Comparison of ENCODE assay signal across 10 cellular contexts in genomic region chr20:43681991-43682410, GRCh38. TPM values are rescaled to one million over a fixed set of nuclear protein-coding genes. Genes with fewer than 3 reads are reported as not detected.
DNase-seq lines count a peak whose midpoint lies in the region; ATAC-seq and TF ChIP-seq lines count a peak whose summit lies in the region.
"Had no signal": no experiment of that assay in that cellular context is flagged by ENCODE, and none has a peak within 500 bp of the region (broad histone marks: within the 10 kb centered on the region; RNA-seq: fewer than 3 reads in every experiment).

No MANE protein-coding gene starts in this region.

- H3K4me1 Mint-ChIP-seq in effector memory CD8-positive, alpha-beta T cell (ENCODE audit: low read depth in 2 of 2) = no peaks in the 10 kb centered on the region

- H3K36me3 ChIP-seq in breast epithelium (no peaks in the 10 kb centered on the region), mammary epithelial cell (ENCODE audit: insufficient read depth, low read length) (peaks cover 1% of the 10 kb centered on the region)

- no peaks in the 10 kb centered on the region for H3K27me3 ChIP-seq in breast epithelium
- no peaks in the 10 kb centered on the region for H3K27me3 ChIP-seq in mammary epithelial cell (ENCODE audit: insufficient read depth, low read length)

- no peaks in the 10 kb centered on the region for H3K9me3 Mint-ChIP-seq in effector memory CD8-positive, alpha-beta T cell

- no peaks in the 10 kb centered on the region for H3K27me3 Mint-ChIP-seq in effector memory CD8-positive, alpha-beta T cell

- dilution Hi-C loops in mammary epithelial cell (cut with HindIII; ENCODE audit: low sequenced_read_pairs) = no loop called here

- no peak overlapping the region for H3K4me2 ChIP-seq in mammary epithelial cell (ENCODE audit: insufficient read depth, low read depth, low read length)

- peak; percentile 91 for ATAC-seq in GM18498 (IDR thresholded peaks at IDR 0.05; ENCODE audit: unreplicated experiment)
- peak; percentile 93 for ATAC-seq in GM21390 (IDR thresholded peaks at IDR 0.05; ENCODE audit: unreplicated experiment)
- peak; percentile 90 for ATAC-seq in HG03457 (IDR thresholded peaks at IDR 0.05; ENCODE audit: unreplicated experiment)
- peak; percentile 76 for ATAC-seq in effector memory CD8-positive, alpha-beta T cell (replicated peaks)

- H3K4me3 Mint-ChIP-seq in effector memory CD8-positive, alpha-beta T cell = no peak overlapping the region

- intact Hi-C loops in breast epithelium (cut with DNase I; ENCODE audit: low total_unique reads) (no loop called here), mammary epithelial cell (cut with micrococcal nuclease) (no loop called here)

- CTCF ChIA-PET in mammary epithelial cell (lab: Charles Lee; ENCODE audit: low non-redundant PET) = no interaction called here

- no peaks in the 10 kb centered on the region for H4K20me1 ChIP-seq in mammary epithelial cell (ENCODE audit: insufficient read depth, low read length)

- in situ Hi-C loops in mammary epithelial cell (cut with MboI; ENCODE audit: low sequenced_read_pairs in 2 of 2) = no loop called here

- H3K27ac Mint-ChIP-seq in effector memory CD8-positive, alpha-beta T cell = no peak overlapping the region

- no peaks in the 10 kb centered on the region for H3K9me3 ChIP-seq in breast epithelium
- no peaks in the 10 kb centered on the region for H3K9me3 ChIP-seq in mammary epithelial cell (replicated peaks; ENCODE audit: insufficient read depth, low read length)

- H3K4me1 ChIP-seq in breast epithelium (no peaks in the 10 kb centered on the region), mammary epithelial cell (ENCODE audit: insufficient read depth, low read length) (no peaks in the 10 kb centered on the region)

- 88% methylated on average over 2 of the region's 2 CpGs for WGBS in mammary epithelial cell (ENCODE audit: low coverage, missing lambda C conversion rate)

- no peak overlapping the region for H3K9ac ChIP-seq in mammary epithelial cell (ENCODE audit: insufficient read depth, low read length)

- no peak for DNase-seq in effector memory CD8-positive, alpha-beta T cell
- DNase-seq in breast epithelium (ENCODE audit: low spot score in 2 of 2) (no peak), mammary epithelial cell (no peak), NCI-H774 (lab: John Stamatoyannopoulos, UW) (no peak), C1 segment of cervical spinal cord (lab: John Stamatoyannopoulos, UW) (no peak)
- DNase-seq: small intestine had no signal

- BruUV-seq in mammary epithelial cell (replicated peaks; lab: Mats Ljungman, UMichigan) = no TSS peak

- peaks cover 5% of the 10 kb centered on the region for H3K79me2 ChIP-seq in mammary epithelial cell (ENCODE audit: insufficient read depth, low read length)

- peaks cover 2% of the 10 kb centered on the region for H3K36me3 Mint-ChIP-seq in effector memory CD8-positive, alpha-beta T cell (ENCODE audit: insufficient read depth)

- H3K27ac ChIP-seq in breast epithelium (no peak overlapping the region), mammary epithelial cell (ENCODE audit: insufficient read depth, low read depth, low read length) (no peak overlapping the region)
- H3K27ac ChIP-seq: HL-60 had no signal

- H2AFZ ChIP-seq in mammary epithelial cell (ENCODE audit: low read depth, low read length) = no peak overlapping the region

- H3K4me3 ChIP-seq in breast epithelium = no peak overlapping the region
- H3K4me3 ChIP-seq in mammary epithelial cell (replicated peaks in 1 of 3; ENCODE audit: insufficient read depth in 1 of 3, low read depth in 2 of 3, low read length in 3 of 3) = no peak overlapping the region

- no peak for TF ChIP-seq POLR2A in breast epithelium (IDR thresholded peaks at IDR 0.05)

- TF ChIP-seq CTCF in breast epithelium (IDR thresholded peaks at IDR 0.05) (no peak), mammary epithelial cell (conservative IDR thresholded peaks at IDR 0.05 in 1 of 2, IDR thresholded peaks at IDR 0.05 in 1 of 2; ENCODE audit: extremely low read depth in 1 of 2, insufficient read depth in 1 of 2, low read depth in 1 of 2, low read length in 2 of 2) (no peak)

RNA-seq across cellular contexts. Expression of gene MYBL2, which starts 15.1 kb away (rescaled TPM):
- total RNA-seq in breast epithelium (under 1 TPM in 2 of 3 donors, not detected in 1; 0.32 to 0.44 TPM), mammary epithelial cell (10 to 100 TPM in 1 of 2 donors, 1 to 10 TPM in 1; 1.8 to 33.5 TPM)
- polyA plus RNA-seq in mammary epithelial cell = 12.7 TPM
- polyA minus RNA-seq in mammary epithelial cell = 50.8 TPM

RNA-seq across cellular contexts. Expression of gene GTSF1L, which starts 44.8 kb away (rescaled TPM):
- total RNA-seq in breast epithelium = not detected
- total RNA-seq in mammary epithelial cell = not detected
- polyA plus RNA-seq in mammary epithelial cell = not detected
- polyA minus RNA-seq in mammary epithelial cell = not detected
- polyA plus RNA-seq: small intestine had no signal
